ENCODE assay signal across 8 cellular contexts in genomic region chr3:52246264-52246620, GRCh38. TPM values are rescaled to one million over a fixed set of nuclear protein-coding genes. Genes with fewer than 3 reads are reported as not detected.
DNase-seq lines count a peak whose midpoint lies in the region; ATAC-seq and TF ChIP-seq lines count a peak whose summit lies in the region.

No MANE protein-coding gene starts in this region.

- DNase-seq in activated CD8-positive, alpha-beta memory T cell treated with anti-CD3 and anti-CD28 coated beads, Interleukin-2, amount 10 ng/mL, durations not matched to agents 7 days and 5 days: no peak
- DNase-seq in activated CD8-positive, alpha-beta memory T cell treated with anti-CD3 and anti-CD28 coated beads, Interleukin-2, amount 50 U/mL, for 48 hours: no peak
- DNase-seq in body of pancreas (no peak), lung (ENCODE audit: low spot score) (no peak), tibial nerve (ENCODE audit: low spot score in 2 of 2) (no peak), COLO829 (ENCODE audit: low spot score) (no peak), NCI-H345 (lab: John Stamatoyannopoulos, UW) (no peak)

- intact Hi-C loops in body of pancreas (cut with DNase I): no loop called here

- TF ChIP-seq CTCF in body of pancreas (IDR thresholded peaks at IDR 0.05) (no peak), lung (IDR thresholded peaks at IDR 0.05; ENCODE audit: control extremely low read depth, extremely low read depth) (no peak), tibial nerve (IDR thresholded peaks at IDR 0.05) (no peak)

- H3K36me3 ChIP-seq in body of pancreas (replicated peaks in 1 of 2; ENCODE audit: insufficient read depth in 1 of 2, low read depth in 2 of 2) (no peaks in the 10 kb centered on the region), lung (ENCODE audit: control insufficient read depth in 2 of 2, insufficient read depth in 2 of 2, low read length in 2 of 2) (peaks cover 0 to 13% of the 10 kb centered on the region in 2 donors), tibial nerve (peaks cover 0 to 39% (median 0%) of the 10 kb centered on the region in 3 donors)

- H3K4me3 Mint-ChIP-seq in activated CD8-positive, alpha-beta memory T cell treated with anti-CD3 and anti-CD28 coated beads, Interleukin-2, amount 10 ng/mL, durations not matched to agents 7 days and 5 days: peak overlapping the region; percentile 91

- 58% methylated on average over 7 of the region's 8 CpGs; no CpG with 5 or more reads in 1 of the 2 donors for WGBS in body of pancreas, 2 donors
- 32 to 54% methylated on average over 8 of the region's 8 CpGs for WGBS in lung, 2 donors
- WGBS in tibial nerve, 2 donors: 14 to 29% methylated on average over 8 of the region's 8 CpGs

- H3K27ac ChIP-seq in body of pancreas (peak overlapping the region; percentile 56 to 82 (median 68)), lung (ENCODE audit: low read depth in 1 of 2, low read length in 1 of 2) (peak overlapping the region in 1 of 2 donors; percentile 88), tibial nerve (peak overlapping the region; percentile 74 to 95 (median 88))

- no peak for TF ChIP-seq EP300 in tibial nerve (IDR thresholded peaks at IDR 0.05)

- ATAC-seq in activated CD8-positive, alpha-beta memory T cell treated with anti-CD3 and anti-CD28 coated beads, Interleukin-2, amount 10 ng/mL, durations not matched to agents 7 days and 5 days: peak; percentile 18
- ATAC-seq in body of pancreas (no peak), lung (ENCODE audit: insufficient read depth, low FRiP score) (no peak), HG03039 (IDR thresholded peaks at IDR 0.05; ENCODE audit: unreplicated experiment) (no peak)

- H3K36me3 Mint-ChIP-seq in activated CD8-positive, alpha-beta memory T cell treated with anti-CD3 and anti-CD28 coated beads, Interleukin-2, amount 10 ng/mL, durations not matched to agents 7 days and 5 days: peaks cover 43% of the 10 kb centered on the region

- H3K4me3 ChIP-seq in body of pancreas (peak overlapping the region in 1 of 2 donors; percentile 30), lung (peak overlapping the region; percentile 53), tibial nerve (peak overlapping the region; percentile 52 to 75 (median 63))

- H3K9me3 Mint-ChIP-seq in activated CD8-positive, alpha-beta memory T cell treated with anti-CD3 and anti-CD28 coated beads, Interleukin-2, amount 10 ng/mL, durations not matched to agents 7 days and 5 days (ENCODE audit: low read depth): no peaks in the 10 kb centered on the region

- H3K27me3 Mint-ChIP-seq in activated CD8-positive, alpha-beta memory T cell treated with anti-CD3 and anti-CD28 coated beads, Interleukin-2, amount 10 ng/mL, durations not matched to agents 7 days and 5 days: no peaks in the 10 kb centered on the region

- TF ChIP-seq POLR2A in body of pancreas (IDR thresholded peaks at IDR 0.05) (no peak), tibial nerve (IDR thresholded peaks at IDR 0.05) (no peak)

- CTCF ChIA-PET in activated CD8-positive, alpha-beta memory T cell treated with anti-CD3 and anti-CD28 coated beads, Interleukin-2, amount 10 ng/mL, durations not matched to agents 7 days and 5 days (lab: Charles Lee): interaction anchor here (1.1 to 13.8 kb wide), 8 partner anchors 13 to 93 kb away, joined by 3 to 176 read pairs (median 6); partner anchors contain the start of gene WDR82

- H3K4me1 ChIP-seq in body of pancreas (peaks cover 14% of the 10 kb centered on the region), lung (ENCODE audit: control insufficient read depth in 2 of 2, insufficient read depth in 2 of 2, low read length in 2 of 2) (peaks cover 0 to 15% of the 10 kb centered on the region in 2 donors), tibial nerve (peaks cover 0 to 33% (median 10%) of the 10 kb centered on the region in 4 donors)

- H3K27ac Mint-ChIP-seq in activated CD8-positive, alpha-beta memory T cell treated with anti-CD3 and anti-CD28 coated beads, Interleukin-2, amount 10 ng/mL, durations not matched to agents 7 days and 5 days: peak overlapping the region; percentile 90

- H3K27me3 ChIP-seq in body of pancreas (no peaks in the 10 kb centered on the region), lung (ENCODE audit: control insufficient read depth, insufficient read depth) (no peaks in the 10 kb centered on the region), tibial nerve (no peaks in the 10 kb centered on the region)

- H3K4me1 Mint-ChIP-seq in activated CD8-positive, alpha-beta memory T cell treated with anti-CD3 and anti-CD28 coated beads, Interleukin-2, amount 10 ng/mL, durations not matched to agents 7 days and 5 days: peaks cover 76% of the 10 kb centered on the region

- no peaks in the 10 kb centered on the region for H3K9me3 ChIP-seq in body of pancreas
- no peaks in the 10 kb centered on the region for H3K9me3 ChIP-seq in lung (ENCODE audit: control insufficient read depth in 2 of 2, insufficient read depth in 1 of 2, low read length in 1 of 2)
- no peaks in the 10 kb centered on the region for H3K9me3 ChIP-seq in tibial nerve

RNA-seq across cellular contexts. Expression of gene PPM1M, which starts 0.7 kb away (rescaled TPM):
- 10 to 100 TPM; 91.1 to 94.1 TPM for total RNA-seq in activated CD8-positive, alpha-beta memory T cell treated with anti-CD3 and anti-CD28 coated beads, Interleukin-2, amount 10 ng/mL, durations not matched to agents 7 days and 5 days
- 10 to 100 TPM in 1 of 2 donors, 1 to 10 TPM in 1; 6.9 to 15.3 TPM for total RNA-seq in body of pancreas
- 10 to 100 TPM; 18.2 to 45.0 TPM for total RNA-seq in lung
- polyA plus RNA-seq in lung: 10 to 100 TPM; 25.0 to 53.6 TPM
- total RNA-seq in tibial nerve: 10 to 100 TPM; 25.8 to 35.1 (median 27.8) TPM

RNA-seq across cellular contexts. Expression of gene TWF2, which starts 7.3 kb away (rescaled TPM):
- total RNA-seq in activated CD8-positive, alpha-beta memory T cell treated with anti-CD3 and anti-CD28 coated beads, Interleukin-2, amount 10 ng/mL, durations not matched to agents 7 days and 5 days: 100 to 1,000 TPM; 110 to 131 TPM
- total RNA-seq in body of pancreas (10 to 100 TPM; 26.7 to 35.8 TPM), lung (10 to 100 TPM; 25.7 to 90.3 TPM), tibial nerve (10 to 100 TPM; 59.2 to 72.9 (median 60.4) TPM)
- polyA plus RNA-seq in lung: 100 to 1,000 TPM in 1 of 2 donors, 10 to 100 TPM in 1; 31.1 to 104 TPM

RNA-seq across cellular contexts. Expression of gene TLR9, which starts 20.8 kb away (rescaled TPM):
- total RNA-seq in activated CD8-positive, alpha-beta memory T cell treated with anti-CD3 and anti-CD28 coated beads, Interleukin-2, amount 10 ng/mL, durations not matched to agents 7 days and 5 days: under 1 TPM in 1 of 2 experiments, not detected in 1; 0.64 TPM
- under 1 TPM in 1 of 2 donors, not detected in 1; 0.26 TPM for total RNA-seq in body of pancreas
- 1 to 10 TPM in 1 of 2 donors, under 1 TPM in 1; 0.20 to 1.1 TPM for total RNA-seq in lung
- polyA plus RNA-seq in lung: under 1 TPM; 0.37 TPM
- total RNA-seq in tibial nerve: under 1 TPM in 2 of 4 donors, not detected in 2; 0.30 to 0.39 TPM

RNA-seq across cellular contexts. Expression of gene WDR82, which starts 32.2 kb away (rescaled TPM):
- total RNA-seq in activated CD8-positive, alpha-beta memory T cell treated with anti-CD3 and anti-CD28 coated beads, Interleukin-2, amount 10 ng/mL, durations not matched to agents 7 days and 5 days: 100 to 1,000 TPM; 114 to 132 TPM
- total RNA-seq in body of pancreas (10 to 100 TPM; 19.1 to 21.5 TPM), lung (10 to 100 TPM; 61.0 to 72.8 TPM), tibial nerve (10 to 100 TPM; 42.1 to 52.9 (median 48.6) TPM)
- polyA plus RNA-seq in lung: 10 to 100 TPM; 19.4 to 41.2 TPM

RNA-seq across cellular contexts. Expression of gene GLYCTK, which starts 41.4 kb away (rescaled TPM):
- 10 to 100 TPM; 23.2 to 29.4 TPM for total RNA-seq in activated CD8-positive, alpha-beta memory T cell treated with anti-CD3 and anti-CD28 coated beads, Interleukin-2, amount 10 ng/mL, durations not matched to agents 7 days and 5 days
- 10 to 100 TPM in 1 of 2 donors, 1 to 10 TPM in 1; 5.4 to 25.4 TPM for total RNA-seq in body of pancreas
- total RNA-seq in lung: 10 to 100 TPM in 1 of 2 donors, 1 to 10 TPM in 1; 8.7 to 22.3 TPM
- polyA plus RNA-seq in lung: 10 to 100 TPM; 12.4 to 14.0 TPM
- total RNA-seq in tibial nerve: 10 to 100 TPM in 3 of 4 donors, 1 to 10 TPM in 1; 5.4 to 27.1 (median 19.9) TPM
